Comparison of ENCODE assay signal across 8 cellular contexts in the genomic region with DNA sequence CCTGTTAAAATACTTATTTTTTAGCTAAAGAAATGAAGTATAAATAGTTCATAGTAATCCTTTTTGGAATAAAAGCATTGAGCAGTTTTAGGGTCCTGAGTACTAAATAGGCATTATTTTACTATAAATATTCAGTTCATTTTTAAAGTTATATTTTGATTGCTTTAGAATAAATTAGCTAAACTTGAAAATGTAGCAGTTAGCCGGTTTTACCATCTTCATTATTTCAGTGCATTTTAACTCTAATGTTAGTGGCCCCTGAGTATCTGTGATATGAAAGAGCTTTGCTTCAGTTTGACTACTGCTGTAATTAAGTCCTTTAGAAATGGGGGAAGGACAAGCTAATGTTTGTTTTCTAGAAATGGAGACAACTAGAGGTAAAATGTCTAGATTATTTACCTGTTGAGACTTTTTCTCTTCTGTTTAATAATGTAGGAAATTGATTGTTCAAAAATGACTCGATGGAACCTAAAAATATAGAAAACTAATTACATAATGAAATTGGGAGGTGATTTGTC. TPM values are rescaled to one million over a fixed set of nuclear protein-coding genes. Genes with fewer than 3 reads are reported as not detected.
DNase-seq lines count a peak whose midpoint lies in the region; ATAC-seq and TF ChIP-seq lines count a peak whose summit lies in the region.

No MANE protein-coding gene starts in this region.

- no peak for ATAC-seq in CD4-positive, alpha-beta T cell (ENCODE audit: poor library complexity)
- ATAC-seq in GM18870 (IDR thresholded peaks at IDR 0.05; ENCODE audit: unreplicated experiment) = no peak

- POLR2A ChIA-PET in CD4-positive, alpha-beta T cell (lab: Charles Lee) = interaction anchor here (1.0 kb wide), 1 partner anchor 47 kb away, joined by 4 read pairs; the partner anchor contains the start of gene TRIM59

- no peak for DNase-seq in CD4-positive, alpha-beta T cell
- DNase-seq in adipocyte (ENCODE audit: low read depth) (peak; percentile 24), NCI-H128 (lab: John Stamatoyannopoulos, UW; ENCODE audit: unreplicated experiment) (no peak), Peyer's patch (no peak), 8988T (no peak)

- H3K36me3 ChIP-seq in adipocyte (ENCODE audit: control insufficient read depth, insufficient read depth, low read length, severe bottlenecking) = no peaks in the 10 kb centered on the region
- no peaks in the 10 kb centered on the region for H3K36me3 ChIP-seq in muscle layer of colon (ENCODE audit: insufficient read depth, low read length)
- H3K36me3 ChIP-seq in Peyer's patch = no peaks in the 10 kb centered on the region

- H3K9me3 ChIP-seq in CD4-positive, alpha-beta T cell (ENCODE audit: control insufficient read depth, low read length) = no peaks in the 10 kb centered on the region
- H3K9me3 ChIP-seq in adipocyte (ENCODE audit: control insufficient read depth, low read length) (no peaks in the 10 kb centered on the region), muscle layer of colon (ENCODE audit: low read length) (no peaks in the 10 kb centered on the region), Peyer's patch (no peaks in the 10 kb centered on the region)

- intact Hi-C loops in CD4-positive, alpha-beta T cell (cut with DNase I, micrococcal nuclease) = loop anchor here (5.0 to 10.0 kb wide), 2 partner anchors 162 to 354 kb away; partner anchors contain the start of genes KPNA4 (in 1 of the 2) and PPM1L (in 1 of the 2)

- peaks cover 54% of the 10 kb centered on the region for H3K36me3 Mint-ChIP-seq in CD4-positive, alpha-beta T cell (ENCODE audit: low read depth)
- peaks cover 4% of the 10 kb centered on the region for H3K36me3 Mint-ChIP-seq in IgD-negative memory B cell

- H3K27me3 ChIP-seq in CD4-positive, alpha-beta T cell (ENCODE audit: control insufficient read depth, insufficient read depth, low read length) = peaks cover 4% of the 10 kb centered on the region
- no peaks in the 10 kb centered on the region for H3K27me3 ChIP-seq in adipocyte (replicated peaks; ENCODE audit: control insufficient read depth, insufficient read depth, low read length)
- peaks cover 16 to 32% of the 10 kb centered on the region in 2 donors for H3K27me3 ChIP-seq in muscle layer of colon (ENCODE audit: control insufficient read depth in 1 of 2, insufficient read depth in 2 of 2, low read length in 2 of 2)
- no peaks in the 10 kb centered on the region for H3K27me3 ChIP-seq in Peyer's patch

- H3K27me3 Mint-ChIP-seq in CD4-positive, alpha-beta T cell = peaks cover 29% of the 10 kb centered on the region
- H3K27me3 Mint-ChIP-seq in IgD-negative memory B cell = peaks cover 4% of the 10 kb centered on the region

- H3K4me1 ChIP-seq in adipocyte (ENCODE audit: control insufficient read depth, insufficient read depth, low read length) (peaks cover 36% of the 10 kb centered on the region), muscle layer of colon (ENCODE audit: insufficient read depth, low read length) (peaks cover 22% of the 10 kb centered on the region), Peyer's patch (peaks cover 0 to 7% (median 6%) of the 10 kb centered on the region in 4 donors)

- peak overlapping the region; percentile 92 for H3K9ac ChIP-seq in adipocyte (ENCODE audit: low read length)
- H3K9ac ChIP-seq in muscle layer of colon (ENCODE audit: low read length) = no peak overlapping the region

- peak overlapping the region; percentile 97 for H3K27ac Mint-ChIP-seq in CD4-positive, alpha-beta T cell
- H3K27ac Mint-ChIP-seq in IgD-negative memory B cell = peak overlapping the region in 2 of 3 donors; percentile 13 to 99

- H3K9me3 Mint-ChIP-seq in CD4-positive, alpha-beta T cell = no peaks in the 10 kb centered on the region
- H3K9me3 Mint-ChIP-seq in IgD-negative memory B cell = peaks cover 0 to 5% (median 0%) of the 10 kb centered on the region in 3 donors

- no peak overlapping the region for H3K27ac ChIP-seq in CD4-positive, alpha-beta T cell (ENCODE audit: low read depth, low read length)
- H3K27ac ChIP-seq in muscle layer of colon (ENCODE audit: low read depth, low read length) (peak overlapping the region; percentile 37), Peyer's patch (no peak overlapping the region)

- H3K4me1 Mint-ChIP-seq in CD4-positive, alpha-beta T cell (ENCODE audit: low read depth) = peaks cover 54% of the 10 kb centered on the region
- H3K4me1 Mint-ChIP-seq in IgD-negative memory B cell = peaks cover 12 to 32% (median 27%) of the 10 kb centered on the region in 3 donors

- H3K4me3 ChIP-seq in adipocyte (ENCODE audit: low read length) = peak overlapping the region; percentile 98
- no peak overlapping the region for H3K4me3 ChIP-seq in muscle layer of colon (ENCODE audit: low read depth in 1 of 2, low read length in 2 of 2)
- peak overlapping the region in 2 of 4 donors; percentile 75 to 78 for H3K4me3 ChIP-seq in Peyer's patch

- TF ChIP-seq CTCF in CD4-positive, alpha-beta T cell (IDR thresholded peaks at IDR 0.05) = no peak
- no peak for TF ChIP-seq CTCF in Peyer's patch (IDR thresholded peaks at IDR 0.05)

- TF ChIP-seq POLR2A in Peyer's patch (IDR thresholded peaks at IDR 0.05) = no peak

- CTCF ChIA-PET in CD4-positive, alpha-beta T cell (lab: Charles Lee) = interaction anchor here (0.8 to 2.4 kb wide), 2 partner anchors 10 to 32 kb away, joined by 3 to 15 read pairs; no protein-coding TSS in a partner anchor

- H3K4me3 Mint-ChIP-seq in CD4-positive, alpha-beta T cell = peak overlapping the region; percentile 90
- H3K4me3 Mint-ChIP-seq in IgD-negative memory B cell = peak overlapping the region; percentile 57 to 99 (median 76)

RNA-seq across cellular contexts. Expression of gene SMC4, which starts 3.6 kb away (rescaled TPM):
- total RNA-seq in CD4-positive, alpha-beta T cell = 10 to 100 TPM; 52.3 to 58.8 TPM
- 49.6 TPM for polyA plus RNA-seq in IgD-negative memory B cell
- 100 to 1,000 TPM in 1 of 4 donors, 10 to 100 TPM in 3; 34.3 to 123 (median 50.8) TPM for total RNA-seq in Peyer's patch

RNA-seq across cellular contexts. Expression of gene IFT80, which starts 4.1 kb away (rescaled TPM):
- 10 to 100 TPM; 16.1 to 18.2 TPM for total RNA-seq in CD4-positive, alpha-beta T cell
- polyA plus RNA-seq in IgD-negative memory B cell = 3.8 TPM
- total RNA-seq in Peyer's patch = 10 to 100 TPM; 10.5 to 35.5 (median 15.4) TPM

RNA-seq across cellular contexts. Expression of gene TRIM59, which starts 46.5 kb away (rescaled TPM):
- total RNA-seq in CD4-positive, alpha-beta T cell = 10 to 100 TPM; 16.2 to 16.4 TPM
- 21.6 TPM for polyA plus RNA-seq in IgD-negative memory B cell
- 1 to 10 TPM; 1.7 to 6.7 (median 4.1) TPM for total RNA-seq in Peyer's patch
